In the genomic region with DNA sequence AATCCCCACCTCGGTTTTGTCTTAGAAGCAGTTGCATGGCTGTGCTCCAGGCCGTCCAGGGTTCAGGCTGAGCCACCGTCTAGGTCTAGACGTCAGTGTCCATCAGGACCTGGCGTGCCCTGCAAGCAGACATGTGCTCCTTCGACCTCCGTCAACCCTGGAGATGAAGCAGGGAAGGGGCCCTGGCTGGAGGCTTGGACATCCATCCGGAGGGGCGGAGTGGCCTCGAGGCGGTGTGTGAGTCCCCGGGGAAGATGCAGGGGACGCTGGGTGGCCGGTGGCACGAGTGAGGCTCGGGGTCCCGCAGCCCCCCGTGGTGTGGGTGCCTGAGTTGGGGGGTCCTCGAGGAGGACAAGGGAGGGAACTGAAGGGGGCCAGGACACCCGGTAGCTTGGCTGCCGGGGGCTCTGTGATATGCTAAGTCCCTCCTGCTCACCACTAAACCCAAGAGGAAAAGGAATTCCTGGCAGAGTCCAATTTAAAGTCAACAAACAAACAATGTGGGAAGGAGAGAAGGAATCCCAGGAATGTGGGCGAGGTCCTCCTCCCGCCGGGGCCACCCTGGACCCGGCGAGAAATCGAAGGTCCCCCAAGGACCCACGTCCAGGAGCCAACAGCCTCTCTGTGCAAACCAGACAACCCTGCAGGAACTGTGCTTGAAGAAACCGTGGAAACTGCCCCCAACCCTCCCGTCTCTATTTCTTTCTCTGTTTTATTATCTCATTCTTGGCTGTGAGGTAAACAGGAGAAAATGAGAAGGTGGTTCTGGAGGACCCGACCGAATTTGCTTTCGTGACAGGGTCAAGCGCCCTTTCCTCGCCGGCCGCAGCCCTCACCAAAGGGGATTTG, we compare ENCODE assay signal across 8 cellular contexts. TPM values are rescaled to one million over a fixed set of nuclear protein-coding genes. Genes with fewer than 3 reads are reported as not detected.
DNase-seq lines count a peak whose midpoint lies in the region; ATAC-seq and TF ChIP-seq lines count a peak whose summit lies in the region.

No MANE protein-coding gene starts in this region.

- ATAC-seq in GM19463 (IDR thresholded peaks at IDR 0.05; ENCODE audit: unreplicated experiment): no peak

- peak overlapping the region in 1 of 4 donors; percentile 4 for H3K4me3 ChIP-seq in transverse colon

- H3K9me3 ChIP-seq in transverse colon: no peaks in the 10 kb centered on the region

- H3K27me3 ChIP-seq in transverse colon: peaks cover 46% of the 10 kb centered on the region

- TF ChIP-seq EP300 in transverse colon (IDR thresholded peaks at IDR 0.05; ENCODE audit: low read depth): no peak

- no peaks in the 10 kb centered on the region for H3K36me3 ChIP-seq in transverse colon

- TF ChIP-seq POLR2A in transverse colon (IDR thresholded peaks at IDR 0.05): no peak

- H3K27ac ChIP-seq in transverse colon: peak overlapping the region in 3 of 4 donors; percentile 8 to 23 (median 11)

- peaks cover 0 to 14% (median 6%) of the 10 kb centered on the region in 4 donors for H3K4me1 ChIP-seq in transverse colon

- no peak for TF ChIP-seq CTCF in transverse colon (IDR thresholded peaks at IDR 0.05)

- in situ Hi-C loops in transverse colon (cut with MboI; ENCODE audit: low pct_ligation_motif_present in 1 of 4, low pct_unique_long_range_greater_than_20kb in 1 of 4, low sequenced_read_pairs in 3 of 4): no loop called here

- 7 to 34% methylated on average over 6 to 37 of the region's 37 CpGs for WGBS in transverse colon (ENCODE audit: low coverage in 1 of 2), 2 donors

- intact Hi-C loops in transverse colon (cut with DNase I; ENCODE audit: low total_unique reads): no loop called here

- DNase-seq in HuH-7 (ENCODE audit: low spot score) (peak; percentile 62), dedifferentiated amniotic fluid mesenchymal stem cell (ENCODE audit: extremely low spot score) (peak; percentile 75), left kidney (ENCODE audit: low read depth, low spot score) (peak; percentile 82), transverse colon (no peak), NCI-H146 (lab: John Stamatoyannopoulos, UW) (no peak), cerebellar nuclear complex (lab: John Stamatoyannopoulos, UW) (no peak)
- no peak for DNase-seq in activated CD8-positive, alpha-beta memory T cell treated with anti-CD3 and anti-CD28 coated beads, Interleukin-2, amount 50 U/mL, for 48 hours

RNA-seq across cellular contexts. Expression of gene PTBP1, which starts 14.8 kb away (rescaled TPM):
- total RNA-seq in transverse colon: 100 to 1,000 TPM; 145 to 258 (median 194) TPM

RNA-seq across cellular contexts. Expression of gene MISP, which starts 31.5 kb away (rescaled TPM):
- 100 to 1,000 TPM; 197 to 501 (median 402) TPM for total RNA-seq in transverse colon

RNA-seq across cellular contexts. Expression of gene PLPPR3, which starts 39.3 kb away (rescaled TPM):
- total RNA-seq in transverse colon: not detected

RNA-seq across cellular contexts. Expression of gene AZU1, which starts 45.2 kb away (rescaled TPM):
- total RNA-seq in transverse colon: not detected

RNA-seq across cellular contexts. Expression of gene PRTN3, which starts 58.4 kb away (rescaled TPM):
- total RNA-seq in transverse colon: not detected

Comparison
In these comparisons a context has a peak if more than half of its experiments do, and no peak if none do; other contexts are left out.
1. DNase-seq: peak in HuH-7 (single experiment), dedifferentiated amniotic fluid mesenchymal stem cell (single experiment) and left kidney (single experiment); none in transverse colon (single experiment), NCI-H146 (single experiment), cerebellar nuclear complex (0 of 2) and activated CD8-positive, alpha-beta memory T cell treated with anti-CD3 and anti-CD28 coated beads, Interleukin-2, amount 50 U/mL, for 48 hours (single experiment).